19 cellular contexts compared by ENCODE assay signal in genomic region chr6:167764713-167765479, GRCh38.
DNase-seq lines count a peak whose midpoint lies in the region; ATAC-seq and TF ChIP-seq lines count a peak whose summit lies in the region.
"Had no signal": no experiment of that assay in that cellular context is flagged by ENCODE, and none has a peak within 500 bp of the region (broad histone marks: within the 10 kb centered on the region; RNA-seq: fewer than 3 reads in every experiment).

No MANE protein-coding gene starts in this region.

- H3F3A ChIP-seq in GM23338 (replicated peaks; ENCODE audit: low read depth) = no peaks in the 10 kb centered on the region

- DNase-seq in GM23338 (ENCODE audit: low spot score) = no peak
- DNase-seq in left lobe of liver (ENCODE audit: low spot score) = peak; percentile 68
- no peak for DNase-seq in nephron progenitor cell
- DNase-seq in upper lobe of right lung = peak; percentile 17
- no peak for DNase-seq in natural killer cell treated with Interleukin-12 subunit alpha and Interleukin-12 subunit beta and Interleukin-15 and Interleukin-18, amount 100 ng/mL, for 72 hours (ENCODE audit: low spot score)
- DNase-seq in GF-D8 (lab: John Stamatoyannopoulos, UW) = no peak
- DNase-seq: AML-193; Caco-2; CD4-positive, alpha-beta T cell; GM23248; HCEC 1CT; HFFc6; KBM-7 had no signal

- H3K9me3 Mint-ChIP-seq in GM23338 (no peaks in the 10 kb centered on the region), nephron progenitor cell (no peaks in the 10 kb centered on the region)
- no peaks in the 10 kb centered on the region for H3K9me3 Mint-ChIP-seq in natural killer cell treated with Interleukin-12 subunit alpha and Interleukin-12 subunit beta and Interleukin-15 and Interleukin-18, amount 100 ng/mL, for 72 hours
- H3K9me3 Mint-ChIP-seq: CD4-positive, alpha-beta T cell; IgD-negative memory B cell had no signal

- no peaks in the 10 kb centered on the region for H3K79me2 ChIP-seq in GM23338 (replicated peaks; ENCODE audit: insufficient read depth)

- H3K27ac Mint-ChIP-seq in GM23338 (0 out of 2 replicates have a peak overlapping the region, but pooled peaks have one; percentile 21), nephron progenitor cell (peak overlapping the region; percentile 81)
- H3K27ac Mint-ChIP-seq in natural killer cell treated with Interleukin-12 subunit alpha and Interleukin-12 subunit beta and Interleukin-15 and Interleukin-18, amount 100 ng/mL, for 72 hours = no peak overlapping the region
- H3K27ac Mint-ChIP-seq: CD4-positive, alpha-beta T cell; HFFc6; IgD-negative memory B cell had no signal

- H3K4me1 Mint-ChIP-seq in GM23338 (no peaks in the 10 kb centered on the region; the same call in 2 of the 3 replicates), nephron progenitor cell (peaks cover 71% of the 10 kb centered on the region)
- no peaks in the 10 kb centered on the region for H3K4me1 Mint-ChIP-seq in natural killer cell treated with Interleukin-12 subunit alpha and Interleukin-12 subunit beta and Interleukin-15 and Interleukin-18, amount 100 ng/mL, for 72 hours (ENCODE audit: low read depth in 2 of 2)
- H3K4me1 Mint-ChIP-seq: IgD-negative memory B cell had no signal

- H3K4me3 Mint-ChIP-seq in GM23338 (no peak overlapping the region), nephron progenitor cell (no peak overlapping the region)
- H3K4me3 Mint-ChIP-seq in natural killer cell treated with Interleukin-12 subunit alpha and Interleukin-12 subunit beta and Interleukin-15 and Interleukin-18, amount 100 ng/mL, for 72 hours = no peak overlapping the region
- H3K4me3 Mint-ChIP-seq: CD4-positive, alpha-beta T cell; HFFc6; IgD-negative memory B cell had no signal

- intact Hi-C loops in upper lobe of right lung (cut with DNase I) = no loop called here

- H3K4me2 ChIP-seq in GM23338 = no peak overlapping the region
- H3K4me2 ChIP-seq: A549 had no signal

- no peak overlapping the region for H3K27ac ChIP-seq in GM23338 (ENCODE audit: low read depth)
- no peak overlapping the region for H3K27ac ChIP-seq in upper lobe of right lung
- H3K27ac ChIP-seq: 22Rv1, A549, C4-2B, GM23248, HL-60 had no signal

- no peak for TF ChIP-seq CTCF in GM23338 (conservative IDR thresholded peaks at IDR 0.05; ENCODE audit: low read depth in 2 of 2)
- no peak for TF ChIP-seq CTCF in nephron progenitor cell (IDR thresholded peaks at IDR 0.05)
- TF ChIP-seq CTCF in upper lobe of right lung (IDR thresholded peaks at IDR 0.05) = no peak

- H3K36me3 Mint-ChIP-seq in GM23338 (ENCODE audit: low read depth) = no peaks in the 10 kb centered on the region
- no peaks in the 10 kb centered on the region for H3K36me3 Mint-ChIP-seq in nephron progenitor cell (ENCODE audit: low read depth)
- H3K36me3 Mint-ChIP-seq in natural killer cell treated with Interleukin-12 subunit alpha and Interleukin-12 subunit beta and Interleukin-15 and Interleukin-18, amount 100 ng/mL, for 72 hours = no peaks in the 10 kb centered on the region
- H3K36me3 Mint-ChIP-seq: IgD-negative memory B cell had no signal

- no peak overlapping the region for H2AFZ ChIP-seq in GM23338
- H2AFZ ChIP-seq: GM23248 had no signal

- H4K20me1 ChIP-seq in GM23338 (replicated peaks; ENCODE audit: insufficient read depth) = no peaks in the 10 kb centered on the region

- H3K4me3 ChIP-seq in GM23338 = no peak overlapping the region
- H3K4me3 ChIP-seq in upper lobe of right lung = no peak overlapping the region
- H3K4me3 ChIP-seq: A549, GM23248 had no signal

- no peaks in the 10 kb centered on the region for H3K4me1 ChIP-seq in GM23338 (ENCODE audit: insufficient read depth)
- peaks cover 8% of the 10 kb centered on the region for H3K4me1 ChIP-seq in upper lobe of right lung
- H3K4me1 ChIP-seq: A549 had no signal

- ATAC-seq in GM23338 (no peak), left lobe of liver (peak; percentile 53), upper lobe of right lung (no peak), GM18909 (IDR thresholded peaks at IDR 0.05; ENCODE audit: poor library complexity, unreplicated experiment) (no peak)
- no peak for ATAC-seq in natural killer cell treated with Interleukin-12 subunit alpha and Interleukin-12 subunit beta and Interleukin-15 and Interleukin-18, amount 100 ng/mL, for 72 hours
- ATAC-seq: A549 had no signal

- H3K27me3 ChIP-seq in GM23338 (ENCODE audit: insufficient read depth) = no peaks in the 10 kb centered on the region
- no peaks in the 10 kb centered on the region for H3K27me3 ChIP-seq in upper lobe of right lung

- no peaks in the 10 kb centered on the region for H3K36me3 ChIP-seq in GM23338 (ENCODE audit: insufficient read depth)
- H3K36me3 ChIP-seq in upper lobe of right lung = no peaks in the 10 kb centered on the region

- H3K9me3 ChIP-seq in upper lobe of right lung = no peaks in the 10 kb centered on the region
- H3K9me3 ChIP-seq: A549, Caco-2 had no signal

- H3K9me2 ChIP-seq in GM23338 (ENCODE audit: insufficient read depth) = no peaks in the 10 kb centered on the region

- H3K27me3 Mint-ChIP-seq in GM23338 (ENCODE audit: insufficient read depth, low read depth, poor library complexity) (peaks cover 6% of the 10 kb centered on the region), nephron progenitor cell (ENCODE audit: low read depth, poor library complexity) (peaks cover 5% of the 10 kb centered on the region)
- peaks cover 0 to 3% of the 10 kb centered on the region in 2 donors for H3K27me3 Mint-ChIP-seq in natural killer cell treated with Interleukin-12 subunit alpha and Interleukin-12 subunit beta and Interleukin-15 and Interleukin-18, amount 100 ng/mL, for 72 hours
- H3K27me3 Mint-ChIP-seq: IgD-negative memory B cell had no signal

TF ChIP-seq in GM23338, 12 proteins besides CTCF, POLR2A, EP300 and RAD21:
- no peak for TF ChIP-seq EZH2phosphoT487 (IDR thresholded peaks at IDR 0.05; ENCODE audit: unreplicated experiment)
TF ChIP-seq in GM23338: peak in this region for 0.

Comparison
In these comparisons a context has a peak if more than half of its experiments do, and no peak if none do; other contexts are left out.
1. DNase-seq: peak in left lobe of liver (single experiment) and upper lobe of right lung (single experiment); none in GM23338 (single experiment), nephron progenitor cell (single experiment), natural killer cell treated with Interleukin-12 subunit alpha and Interleukin-12 subunit beta and Interleukin-15 and Interleukin-18, amount 100 ng/mL, for 72 hours (single experiment) and GF-D8 (single experiment).
2. H3K27ac Mint-ChIP-seq: peak in GM23338 (single experiment) and nephron progenitor cell (single experiment); none in natural killer cell treated with Interleukin-12 subunit alpha and Interleukin-12 subunit beta and Interleukin-15 and Interleukin-18, amount 100 ng/mL, for 72 hours (0 of 2).